Comparison of ENCODE assay signal across 19 cellular contexts in the genomic region with DNA sequence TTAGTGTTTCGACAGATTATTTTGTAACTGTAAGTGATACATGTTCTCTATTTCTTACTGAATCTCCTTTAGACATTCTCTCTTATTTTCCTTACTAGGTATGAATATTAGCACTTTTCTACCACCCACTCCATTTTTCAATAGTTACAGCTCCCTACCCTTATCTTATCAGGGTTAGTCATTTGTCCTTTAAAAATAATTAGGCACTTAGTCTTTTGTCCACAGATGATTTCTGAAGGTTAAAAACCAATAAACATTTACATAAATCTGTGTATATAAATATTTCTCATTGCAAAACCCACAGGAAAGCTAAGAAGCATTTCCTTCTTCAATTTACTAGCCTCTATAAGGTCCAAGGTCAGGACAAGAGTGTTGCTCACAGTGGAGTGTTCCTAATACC.
DNase-seq lines count a peak whose midpoint lies in the region; ATAC-seq, FAIRE-seq and TF ChIP-seq lines count a peak whose summit lies in the region.
"Had no signal": no experiment of that assay in that cellular context is flagged by ENCODE, and none has a peak within 500 bp of the region (broad histone marks: within the 10 kb centered on the region; RNA-seq: fewer than 3 reads in every experiment).

No MANE protein-coding gene starts in this region.

- H3K9me2 ChIP-seq in GM23248 (ENCODE audit: insufficient read depth): no peaks in the 10 kb centered on the region

- peaks cover 27% of the 10 kb centered on the region for H3K4me1 ChIP-seq in GM23248 (ENCODE audit: insufficient read depth)
- no peaks in the 10 kb centered on the region for H3K4me1 ChIP-seq in K562 (replicated peaks in 1 of 2; ENCODE audit: control insufficient read depth in 2 of 2, insufficient read depth in 2 of 2, low read length in 2 of 2)
- peaks cover 10% of the 10 kb centered on the region for H3K4me1 ChIP-seq in smooth muscle cell (ENCODE audit: low read depth)
- H3K4me1 ChIP-seq: A549, Caco-2, HAP-1 had no signal

- TF ChIP-seq EP300 in K562 (IDR thresholded peaks at IDR 0.05; ENCODE audit: low read length): no peak

- 86 to 96% methylated on average over 1 of the region's 1 CpG for WGBS in GM23248 (ENCODE audit: low coverage in 1 of 2, low lambda C conversion rate in 2 of 2, missing lambda C conversion rate in 2 of 2), 2 experiments
- 4% methylated on average over 1 of the region's 1 CpG for WGBS in K562 (ENCODE audit: insufficient coverage, low coverage, missing lambda C conversion rate)
- WGBS in smooth muscle cell (ENCODE audit: low lambda C conversion rate): 85% methylated on average over 1 of the region's 1 CpG

- no peak for TF ChIP-seq POLR2A in K562 (conservative IDR thresholded peaks at IDR 0.05)

- H3K36me3 ChIP-seq in GM23248 (ENCODE audit: low read depth) (no peaks in the 10 kb centered on the region), K562 (ENCODE audit: control insufficient read depth, insufficient read depth, low read length) (no peaks in the 10 kb centered on the region), smooth muscle cell (ENCODE audit: low read depth) (no peaks in the 10 kb centered on the region)
- H3K36me3 ChIP-seq: HAP-1 had no signal

- intact Hi-C loops in K562 (cut with micrococcal nuclease): no loop called here

- no TSS peak for BruUV-seq in K562 (replicated peaks; lab: Mats Ljungman, UMichigan)

- no peak for TF ChIP-seq CTCF in K562 (IDR thresholded peaks at IDR 0.05 in 2 of 3, conservative IDR thresholded peaks at IDR 0.05 in 1 of 3; ENCODE audit: insufficient read depth in 2 of 3, low read depth in 1 of 3, low read length in 3 of 3)
- TF ChIP-seq CTCF in smooth muscle cell (IDR thresholded peaks at IDR 0.05; ENCODE audit: borderline replicate concordance, insufficient read depth, poor library complexity, severe bottlenecking): no peak

- no peak overlapping the region for H3K4me3 ChIP-seq in GM23248
- no peak overlapping the region for H3K4me3 ChIP-seq in K562
- H3K4me3 ChIP-seq in smooth muscle cell: no peak overlapping the region
- H3K4me3 ChIP-seq: A549, HAP-1 had no signal

- no peak for ATAC-seq in K562
- ATAC-seq in activated T-cell treated with anti-CD3 and anti-CD28 coated beads, Interleukin-2, amount 50 U/mL, for 72 hours (replicated peaks in 1 of 2): no peak
- ATAC-seq: A549; CD8-positive, alpha-beta T cell had no signal

- H3K4me3 Mint-ChIP-seq in activated T-cell treated with anti-CD3 and anti-CD28 coated beads, Interleukin-2, amount 50 U/mL, for 72 hours: no peak overlapping the region
- H3K4me3 Mint-ChIP-seq: CD4-positive, CD25-positive, alpha-beta regulatory T cell; CD8-positive, alpha-beta T cell; HFFc6 had no signal

- H3K4me2 ChIP-seq in GM23248 (ENCODE audit: unreplicated experiment) (peak overlapping the region; percentile 3), K562 (ENCODE audit: insufficient read depth, low read length) (no peak overlapping the region), smooth muscle cell (peak overlapping the region; percentile 72)
- H3K4me2 ChIP-seq: A549 had no signal

- peak overlapping the region; percentile 24; the same call in 1 of the 2 replicates for H2AFZ ChIP-seq in GM23248
- no peak overlapping the region for H2AFZ ChIP-seq in K562 (ENCODE audit: low read depth, low read length)
- H2AFZ ChIP-seq in smooth muscle cell (ENCODE audit: low read depth): no peak overlapping the region

- CTCF ChIA-PET in K562 (lab: Yijun Ruan, JAX; ENCODE audit: low intra/inter-chr PET ratio): no interaction called here

- H3K9me3 ChIP-seq in GM23248 (ENCODE audit: low read depth): no peaks in the 10 kb centered on the region
- H3K9me3 ChIP-seq in K562 (replicated peaks; ENCODE audit: control insufficient read depth, insufficient read depth, low read depth, low read length): no peaks in the 10 kb centered on the region; the same call in 1 of the 2 replicates
- no peaks in the 10 kb centered on the region for H3K9me3 ChIP-seq in smooth muscle cell (replicated peaks; ENCODE audit: low read depth)
- H3K9me3 ChIP-seq: A549, Caco-2, HAP-1 had no signal

- no peaks in the 10 kb centered on the region for H3K27me3 Mint-ChIP-seq in activated T-cell treated with anti-CD3 and anti-CD28 coated beads, Interleukin-2, amount 50 U/mL, for 72 hours (ENCODE audit: low read depth)
- H3K27me3 Mint-ChIP-seq: CD4-positive, CD25-positive, alpha-beta regulatory T cell had no signal

- no peaks in the 10 kb centered on the region for H4K20me1 ChIP-seq in GM23248 (ENCODE audit: insufficient read depth)
- no peaks in the 10 kb centered on the region for H4K20me1 ChIP-seq in K562 (replicated peaks; ENCODE audit: control insufficient read depth, insufficient read depth, low read length)
- H4K20me1 ChIP-seq in smooth muscle cell (ENCODE audit: low read depth): no peaks in the 10 kb centered on the region

- POLR2A ChIA-PET in K562 (lab: Yijun Ruan, JAX): interaction anchor here (1.1 kb wide), 1 partner anchor 26 kb away, joined by 3 read pairs; no protein-coding TSS in a partner anchor

- H3K79me2 ChIP-seq in GM23248 (ENCODE audit: insufficient read depth) (no peaks in the 10 kb centered on the region), K562 (ENCODE audit: control insufficient read depth, insufficient read depth, low read length) (no peaks in the 10 kb centered on the region), smooth muscle cell (ENCODE audit: low read depth) (no peaks in the 10 kb centered on the region)

- H3F3A ChIP-seq in GM23248 (ENCODE audit: insufficient read depth) (peaks cover 12% of the 10 kb centered on the region), smooth muscle cell (ENCODE audit: low read depth) (no peaks in the 10 kb centered on the region)

- H3K9me3 Mint-ChIP-seq in activated T-cell treated with anti-CD3 and anti-CD28 coated beads, Interleukin-2, amount 50 U/mL, for 72 hours: peaks cover 7 to 15% of the 10 kb centered on the region in 2 donors
- H3K9me3 Mint-ChIP-seq: HFFc6 had no signal

- no peaks in the 10 kb centered on the region for H3K4me1 Mint-ChIP-seq in activated T-cell treated with anti-CD3 and anti-CD28 coated beads, Interleukin-2, amount 50 U/mL, for 72 hours (ENCODE audit: low read depth)
- H3K4me1 Mint-ChIP-seq: CD4-positive, CD25-positive, alpha-beta regulatory T cell had no signal

- H3K9me1 ChIP-seq in K562 (ENCODE audit: control insufficient read depth, insufficient read depth, low read length): no peaks in the 10 kb centered on the region

- H3K9ac ChIP-seq in GM23248: no peak overlapping the region
- no peak overlapping the region for H3K9ac ChIP-seq in K562 (ENCODE audit: insufficient read depth in 1 of 2, low read depth in 2 of 2, low read length in 2 of 2)
- no peak overlapping the region for H3K9ac ChIP-seq in smooth muscle cell (ENCODE audit: low read depth)

- DNase-seq in GM23248 (no peak), K562 (ENCODE audit: extremely low read depth in 1 of 4, low spot score in 3 of 4) (no peak), iris pigment epithelial cell (ENCODE audit: low read depth) (peak; percentile 39), smooth muscle cell (lab: John Stamatoyannopoulos, UW; ENCODE audit: unreplicated experiment) (no peak), GM19239 (ENCODE audit: insufficient read length, low spot score) (no peak), germinal center (ENCODE audit: low spot score) (no peak)
- DNase-seq in activated T-cell treated with anti-CD3 and anti-CD28 coated beads, Interleukin-2, amount 50 U/mL, for 72 hours: no peak
- DNase-seq: 8988T; C1 segment of cervical spinal cord; Caco-2; CD4-positive, CD25-positive, alpha-beta regulatory T cell; CD8-positive, alpha-beta T cell; DMS153; DND-41; GOT3; HFFc6 had no signal

- TF ChIP-seq RAD21 in K562 (CRISPR knock-in tag; conservative IDR thresholded peaks at IDR 0.05 in 1 of 2, IDR thresholded peaks at IDR 0.05 in 1 of 2): no peak

- H3K36me3 Mint-ChIP-seq in activated T-cell treated with anti-CD3 and anti-CD28 coated beads, Interleukin-2, amount 50 U/mL, for 72 hours (ENCODE audit: insufficient read depth in 2 of 2): no peaks in the 10 kb centered on the region
- H3K36me3 Mint-ChIP-seq: CD4-positive, CD25-positive, alpha-beta regulatory T cell; CD8-positive, alpha-beta T cell had no signal

- H3K27ac ChIP-seq in GM23248 (no peak overlapping the region), K562 (ENCODE audit: extremely low read depth, low read depth, low read length) (no peak overlapping the region), smooth muscle cell (ENCODE audit: low read depth) (peak overlapping the region; percentile 33)
- H3K27ac ChIP-seq: A549 had no signal

- H3K27me3 ChIP-seq in GM23248 (replicated peaks; ENCODE audit: insufficient read depth) (no peaks in the 10 kb centered on the region), K562 (ENCODE audit: control insufficient read depth in 2 of 2, insufficient read depth in 2 of 2, low read length in 2 of 2) (no peaks in the 10 kb centered on the region), smooth muscle cell (ENCODE audit: low read depth) (no peaks in the 10 kb centered on the region)

- in situ Hi-C loops in GM23248 (cut with MboI) (no loop called here), K562 (cut with MboI) (no loop called here)

- FAIRE-seq in K562 (lab: Jason Lieb, UNC) (no peak), GM19239 (lab: Jason Lieb, UNC) (no peak)
- FAIRE-seq: A549, GM12892 had no signal

- H3K27ac Mint-ChIP-seq in activated T-cell treated with anti-CD3 and anti-CD28 coated beads, Interleukin-2, amount 50 U/mL, for 72 hours: no peak overlapping the region
- H3K27ac Mint-ChIP-seq: CD4-positive, CD25-positive, alpha-beta regulatory T cell; CD8-positive, alpha-beta T cell; HFFc6 had no signal

TF ChIP-seq in K562, 482 proteins besides CTCF, POLR2A, EP300 and RAD21 (continues in another document):
- TF ChIP-seq MYBL2 (IDR thresholded peaks at IDR 0.05; ENCODE audit: low read depth): no peak
- no peak for TF ChIP-seq MYBL2 (CRISPR knock-in tag; IDR thresholded peaks at IDR 0.05; ENCODE audit: borderline replicate concordance)
- TF ChIP-seq DIDO1 (tag; IDR thresholded peaks at IDR 0.05; ENCODE audit: low read depth): no peak
- TF ChIP-seq, protein P1, sequence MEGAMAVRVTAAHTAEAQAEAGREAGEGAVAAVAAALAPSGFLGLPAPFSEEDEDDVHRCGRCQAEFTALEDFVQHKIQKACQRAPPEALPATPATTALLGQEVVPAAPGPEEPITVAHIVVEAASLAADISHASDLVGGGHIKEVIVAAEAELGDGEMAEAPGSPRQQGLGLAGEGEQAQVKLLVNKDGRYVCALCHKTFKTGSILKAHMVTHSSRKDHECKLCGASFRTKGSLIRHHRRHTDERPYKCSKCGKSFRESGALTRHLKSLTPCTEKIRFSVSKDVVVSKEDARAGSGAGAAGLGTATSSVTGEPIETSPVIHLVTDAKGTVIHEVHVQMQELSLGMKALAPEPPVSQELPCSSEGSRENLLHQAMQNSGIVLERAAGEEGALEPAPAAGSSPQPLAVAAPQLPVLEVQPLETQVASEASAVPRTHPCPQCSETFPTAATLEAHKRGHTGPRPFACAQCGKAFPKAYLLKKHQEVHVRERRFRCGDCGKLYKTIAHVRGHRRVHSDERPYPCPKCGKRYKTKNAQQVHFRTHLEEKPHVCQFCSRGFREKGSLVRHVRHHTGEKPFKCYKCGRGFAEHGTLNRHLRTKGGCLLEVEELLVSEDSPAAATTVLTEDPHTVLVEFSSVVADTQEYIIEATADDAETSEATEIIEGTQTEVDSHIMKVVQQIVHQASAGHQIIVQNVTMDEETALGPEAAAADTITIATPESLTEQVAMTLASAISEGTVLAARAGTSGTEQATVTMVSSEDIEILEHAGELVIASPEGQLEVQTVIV (CRISPR knock-in tag; IDR thresholded peaks at IDR 0.05; ENCODE audit: borderline replicate concordance): 0 out of 2 replicates have a peak, but pooled peaks have one; percentile 16
